In the genomic region with DNA sequence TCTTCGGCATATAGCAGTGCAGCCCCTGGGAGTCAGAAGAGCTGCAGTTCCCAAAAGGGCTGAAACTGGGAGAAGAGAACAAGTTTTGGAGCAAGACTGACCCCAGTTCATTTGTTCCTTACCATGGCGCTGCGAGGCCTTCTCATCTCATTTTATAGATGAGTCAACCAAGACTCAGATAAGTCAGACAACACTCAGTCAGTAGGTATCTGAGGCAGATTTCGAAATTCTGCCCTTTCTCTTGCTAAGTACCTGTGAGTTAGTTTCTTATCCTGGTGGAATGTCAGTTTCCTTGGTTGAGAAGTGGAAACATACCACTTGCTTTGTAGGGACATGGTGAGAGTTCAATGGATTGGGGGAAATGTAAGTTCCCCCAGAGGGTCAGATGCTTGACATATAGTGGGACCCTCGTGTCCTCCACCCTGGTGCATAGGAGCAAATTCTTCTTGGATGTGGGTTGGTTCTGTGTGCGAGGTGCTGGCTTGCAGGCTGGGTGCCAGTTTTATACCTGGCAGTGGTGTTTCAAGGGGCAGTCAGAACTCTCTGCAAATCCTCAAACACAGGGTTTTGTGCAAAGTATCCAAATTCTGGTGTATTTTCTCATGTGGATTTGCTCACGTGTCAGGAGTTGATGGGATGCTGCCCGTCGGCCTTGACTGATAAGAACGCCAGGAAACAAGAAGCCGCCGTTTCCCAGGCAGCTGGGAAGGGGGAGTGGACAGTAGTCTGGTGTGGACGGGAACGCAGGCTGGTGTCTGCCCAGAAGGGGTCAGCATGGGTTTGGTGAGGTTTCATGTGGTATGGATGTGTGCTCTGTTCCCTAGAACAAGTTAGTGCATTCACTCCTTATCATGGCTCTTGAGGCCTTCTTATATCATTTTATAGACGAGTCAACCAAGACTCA, we compare ENCODE assay signal across 1 cellular context.
A peak's percentile ranks its signal among the peaks of the same experiment; 100 is the strongest.
TF ChIP-seq lines count a peak whose summit lies in the region.

No MANE protein-coding gene starts in this region.

TF ChIP-seq in HepG2, 621 proteins besides CTCF, POLR2A, EP300 and RAD21 (continued from another document and continues in another):
- no peak for TF ChIP-seq ZNF207 (IDR thresholded peaks at IDR 0.05; ENCODE audit: borderline replicate concordance)
- peak; percentile 22; the same call in 1 of the 2 replicates for TF ChIP-seq KAT8 (CRISPR knock-in tag; IDR thresholded peaks at IDR 0.05)
- peak; percentile 61 for TF ChIP-seq SALL1 (CRISPR knock-in tag; IDR thresholded peaks at IDR 0.05)
- TF ChIP-seq HNF1B (CRISPR knock-in tag; IDR thresholded peaks at IDR 0.05): 0 out of 2 replicates have a peak, but pooled peaks have one; percentile 30
- TF ChIP-seq, protein P1, sequence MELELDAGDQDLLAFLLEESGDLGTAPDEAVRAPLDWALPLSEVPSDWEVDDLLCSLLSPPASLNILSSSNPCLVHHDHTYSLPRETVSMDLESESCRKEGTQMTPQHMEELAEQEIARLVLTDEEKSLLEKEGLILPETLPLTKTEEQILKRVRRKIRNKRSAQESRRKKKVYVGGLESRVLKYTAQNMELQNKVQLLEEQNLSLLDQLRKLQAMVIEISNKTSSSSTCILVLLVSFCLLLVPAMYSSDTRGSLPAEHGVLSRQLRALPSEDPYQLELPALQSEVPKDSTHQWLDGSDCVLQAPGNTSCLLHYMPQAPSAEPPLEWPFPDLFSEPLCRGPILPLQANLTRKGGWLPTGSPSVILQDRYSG (CRISPR knock-in tag; IDR thresholded peaks at IDR 0.05): no peak
- TF ChIP-seq STAT5B (CRISPR knock-in tag; IDR thresholded peaks at IDR 0.05): no peak
- TF ChIP-seq ZNF12 (CRISPR knock-in tag; IDR thresholded peaks at IDR 0.05): no peak
- no peak for TF ChIP-seq LCORL (IDR thresholded peaks at IDR 0.05)
- no peak for TF ChIP-seq LCORL (CRISPR knock-in tag; IDR thresholded peaks at IDR 0.05)
- TF ChIP-seq PRDM10 (CRISPR knock-in tag; IDR thresholded peaks at IDR 0.05; ENCODE audit: low read depth): peak; percentile 17; the same call in 1 of the 2 replicates
- TF ChIP-seq, protein P2, sequence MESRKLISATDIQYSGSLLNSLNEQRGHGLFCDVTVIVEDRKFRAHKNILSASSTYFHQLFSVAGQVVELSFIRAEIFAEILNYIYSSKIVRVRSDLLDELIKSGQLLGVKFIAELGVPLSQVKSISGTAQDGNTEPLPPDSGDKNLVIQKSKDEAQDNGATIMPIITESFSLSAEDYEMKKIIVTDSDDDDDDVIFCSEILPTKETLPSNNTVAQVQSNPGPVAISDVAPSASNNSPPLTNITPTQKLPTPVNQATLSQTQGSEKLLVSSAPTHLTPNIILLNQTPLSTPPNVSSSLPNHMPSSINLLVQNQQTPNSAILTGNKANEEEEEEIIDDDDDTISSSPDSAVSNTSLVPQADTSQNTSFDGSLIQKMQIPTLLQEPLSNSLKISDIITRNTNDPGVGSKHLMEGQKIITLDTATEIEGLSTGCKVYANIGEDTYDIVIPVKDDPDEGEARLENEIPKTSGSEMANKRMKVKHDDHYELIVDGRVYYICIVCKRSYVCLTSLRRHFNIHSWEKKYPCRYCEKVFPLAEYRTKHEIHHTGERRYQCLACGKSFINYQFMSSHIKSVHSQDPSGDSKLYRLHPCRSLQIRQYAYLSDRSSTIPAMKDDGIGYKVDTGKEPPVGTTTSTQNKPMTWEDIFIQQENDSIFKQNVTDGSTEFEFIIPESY (CRISPR knock-in tag; IDR thresholded peaks at IDR 0.05): peak; percentile 29; the same call in 1 of the 2 replicates
- TF ChIP-seq XBP1 (CRISPR knock-in tag; IDR thresholded peaks at IDR 0.05): 0 out of 2 replicates have a peak, but pooled peaks have one; percentile 25
- no peak for TF ChIP-seq KLF13 (CRISPR knock-in tag; IDR thresholded peaks at IDR 0.05)
- no peak for TF ChIP-seq NR2F2 (IDR thresholded peaks at IDR 0.05; ENCODE audit: borderline replicate concordance, low read depth)
- no peak for TF ChIP-seq PTBP1 (IDR thresholded peaks at IDR 0.05; ENCODE audit: low read depth, low read length, poor library complexity, severe bottlenecking)
- no peak for TF ChIP-seq NR2F1 (CRISPR knock-in tag; IDR thresholded peaks at IDR 0.05)
- TF ChIP-seq RARG (CRISPR knock-in tag; IDR thresholded peaks at IDR 0.05; ENCODE audit: low read depth): no peak
- TF ChIP-seq FOXK1 (CRISPR knock-in tag; IDR thresholded peaks at IDR 0.05; ENCODE audit: borderline replicate concordance, low read depth): no peak
- no peak; the same call in 1 of the 2 replicates for TF ChIP-seq ZNF350 (CRISPR knock-in tag; IDR thresholded peaks at IDR 0.05; ENCODE audit: borderline replicate concordance, low read depth)
- TF ChIP-seq ZNF550 (CRISPR knock-in tag; IDR thresholded peaks at IDR 0.05; ENCODE audit: borderline replicate concordance): no peak
- TF ChIP-seq PLRG1 (conservative IDR thresholded peaks at IDR 0.05): no peak
- TF ChIP-seq ZFYVE20 (CRISPR knock-in tag; IDR thresholded peaks at IDR 0.05; ENCODE audit: borderline replicate concordance, low read depth): no peak
- peak; percentile 40; the same call in 1 of the 2 replicates for TF ChIP-seq ZNF724P (CRISPR knock-in tag; IDR thresholded peaks at IDR 0.05; ENCODE audit: borderline replicate concordance)
- TF ChIP-seq POGK (CRISPR knock-in tag; conservative IDR thresholded peaks at IDR 0.05): 0 out of 2 replicates have a peak, but pooled peaks have one; percentile 16
- no peak for TF ChIP-seq ZNF614 (CRISPR knock-in tag; IDR thresholded peaks at IDR 0.05; ENCODE audit: borderline replicate concordance)
- TF ChIP-seq SATB2 (CRISPR knock-in tag; IDR thresholded peaks at IDR 0.05): no peak
- no peak for TF ChIP-seq ZNF101 (CRISPR knock-in tag; IDR thresholded peaks at IDR 0.05; ENCODE audit: borderline replicate concordance, low read depth)
- TF ChIP-seq ZNF557 (CRISPR knock-in tag; IDR thresholded peaks at IDR 0.05): no peak
- TF ChIP-seq, protein P3, sequence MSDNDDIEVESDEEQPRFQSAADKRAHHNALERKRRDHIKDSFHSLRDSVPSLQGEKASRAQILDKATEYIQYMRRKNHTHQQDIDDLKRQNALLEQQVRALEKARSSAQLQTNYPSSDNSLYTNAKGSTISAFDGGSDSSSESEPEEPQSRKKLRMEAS (IDR thresholded peaks at IDR 0.05): peak; percentile 27; the same call in 1 of the 2 replicates
- no peak for TF ChIP-seq PHB2 (IDR thresholded peaks at IDR 0.05; ENCODE audit: partially characterized antibody)
- peak; percentile 7; the same call in 1 of the 2 replicates for TF ChIP-seq YEATS2 (CRISPR knock-in tag; IDR thresholded peaks at IDR 0.05; ENCODE audit: borderline replicate concordance)
- no peak for TF ChIP-seq ATF7-NPFF (CRISPR knock-in tag; IDR thresholded peaks at IDR 0.05; ENCODE audit: low read depth)
- no peak for TF ChIP-seq HNRNPH1 (optimal IDR thresholded peaks at IDR 0.05; ENCODE audit: low read depth, low read length)
- no peak for TF ChIP-seq ZNF142 (CRISPR knock-in tag; IDR thresholded peaks at IDR 0.05)
- TF ChIP-seq ZNF317 (CRISPR knock-in tag; IDR thresholded peaks at IDR 0.05): peak; percentile 53; the same call in 1 of the 2 replicates
- TF ChIP-seq ZNF615 (CRISPR knock-in tag; IDR thresholded peaks at IDR 0.05; ENCODE audit: borderline replicate concordance): 0 out of 2 replicates have a peak, but pooled peaks have one; percentile 22
- TF ChIP-seq RFXAP (CRISPR knock-in tag; IDR thresholded peaks at IDR 0.05; ENCODE audit: borderline replicate concordance): no peak
- no peak for TF ChIP-seq PRPF4 (IDR thresholded peaks at IDR 0.05; ENCODE audit: low read depth, low read length, poor library complexity, severe bottlenecking)
- TF ChIP-seq PHF21A (CRISPR knock-in tag; IDR thresholded peaks at IDR 0.05): no peak
- TF ChIP-seq REPIN1 (CRISPR knock-in tag; IDR thresholded peaks at IDR 0.05; ENCODE audit: borderline replicate concordance, low read depth): no peak
- no peak for TF ChIP-seq KMT2B (CRISPR knock-in tag; IDR thresholded peaks at IDR 0.05)
- TF ChIP-seq ZMYM4 (CRISPR knock-in tag; IDR thresholded peaks at IDR 0.05): no peak
- TF ChIP-seq BCL6 (CRISPR knock-in tag; IDR thresholded peaks at IDR 0.05): no peak
- TF ChIP-seq PITX1 (CRISPR knock-in tag; IDR thresholded peaks at IDR 0.05): no peak
- no peak for TF ChIP-seq NFIB (CRISPR knock-in tag; IDR thresholded peaks at IDR 0.05; ENCODE audit: borderline replicate concordance)
- TF ChIP-seq ZNF773 (CRISPR knock-in tag; IDR thresholded peaks at IDR 0.05; ENCODE audit: borderline replicate concordance): no peak
- TF ChIP-seq KLF9 (CRISPR knock-in tag; IDR thresholded peaks at IDR 0.05; ENCODE audit: low read depth): no peak
- TF ChIP-seq NPAS2 (CRISPR knock-in tag; IDR thresholded peaks at IDR 0.05; ENCODE audit: borderline replicate concordance): no peak
